Comparison of ENCODE assay signal across 26 cellular contexts in the genomic region with DNA sequence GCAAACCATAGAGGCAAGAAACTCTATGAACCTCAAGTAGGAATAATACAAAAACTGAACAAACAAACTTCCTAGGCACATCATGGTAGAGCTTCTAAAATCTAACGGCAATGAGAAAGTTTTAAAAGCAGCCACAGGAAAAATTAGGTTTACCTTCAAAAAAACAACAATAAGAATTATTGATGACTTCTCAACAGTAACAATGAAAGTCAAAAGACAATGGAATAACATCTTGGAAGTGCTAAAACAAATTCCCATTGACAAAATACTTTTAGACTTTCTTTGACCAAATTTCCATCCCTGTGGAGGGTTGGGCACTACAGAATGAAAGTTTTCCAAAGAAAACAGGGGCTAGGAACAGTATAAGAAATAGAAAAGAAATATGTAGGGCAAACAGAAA.
"Had no signal": no experiment of that assay in that cellular context is flagged by ENCODE, and none has a peak within 500 bp of the region (broad histone marks: within the 10 kb centered on the region; RNA-seq: fewer than 3 reads in every experiment).

No MANE protein-coding gene starts in this region.

- H3K36me3 ChIP-seq: esophagus squamous epithelium, gastrocnemius medialis, heart right ventricle, left lung, lower lobe of right lung had no signal

- DNase-seq: dermis blood vessel endothelial cell; dorsolateral prefrontal cortex; effector CD4-positive, alpha-beta T cell; effector memory CD4-positive, alpha-beta T cell; erythroblast; esophagus squamous epithelium; foreskin fibroblast; foreskin melanocyte; gastrocnemius medialis; glutamatergic neuron; head of caudate nucleus; heart right ventricle; hippocampal formation; left cardiac atrium; left lung; left ventricle myocardium superior; lower lobe of right lung; mesenchymal stem cell; mucosa of descending colon; naive B cell had no signal

- H3K9me3 ChIP-seq: gastrocnemius medialis had no signal

- H3K27me3 ChIP-seq: dorsolateral prefrontal cortex, esophagus squamous epithelium, gastrocnemius medialis, heart right ventricle, left lung had no signal

- FAIRE-seq: colon, endometrium, keratinocyte had no signal

- ATAC-seq: esophagus mucosa, gastrocnemius medialis, heart right ventricle, left cardiac atrium, left lung, left ventricle myocardium superior, lower lobe of right lung, mucosa of descending colon had no signal

- H3K4me3 ChIP-seq: coronary artery, dorsolateral prefrontal cortex, esophagus squamous epithelium, gastrocnemius medialis, heart right ventricle, left lung, lower lobe of right lung, mucosa of descending colon had no signal

- H3K4me1 ChIP-seq: gastrocnemius medialis, heart right ventricle, left lung, lower lobe of right lung had no signal

- H3K27ac ChIP-seq: coronary artery, epithelial cell of prostate, esophagus squamous epithelium, gastrocnemius medialis, heart right ventricle, left lung, lower lobe of right lung had no signal
